In the genomic region with DNA sequence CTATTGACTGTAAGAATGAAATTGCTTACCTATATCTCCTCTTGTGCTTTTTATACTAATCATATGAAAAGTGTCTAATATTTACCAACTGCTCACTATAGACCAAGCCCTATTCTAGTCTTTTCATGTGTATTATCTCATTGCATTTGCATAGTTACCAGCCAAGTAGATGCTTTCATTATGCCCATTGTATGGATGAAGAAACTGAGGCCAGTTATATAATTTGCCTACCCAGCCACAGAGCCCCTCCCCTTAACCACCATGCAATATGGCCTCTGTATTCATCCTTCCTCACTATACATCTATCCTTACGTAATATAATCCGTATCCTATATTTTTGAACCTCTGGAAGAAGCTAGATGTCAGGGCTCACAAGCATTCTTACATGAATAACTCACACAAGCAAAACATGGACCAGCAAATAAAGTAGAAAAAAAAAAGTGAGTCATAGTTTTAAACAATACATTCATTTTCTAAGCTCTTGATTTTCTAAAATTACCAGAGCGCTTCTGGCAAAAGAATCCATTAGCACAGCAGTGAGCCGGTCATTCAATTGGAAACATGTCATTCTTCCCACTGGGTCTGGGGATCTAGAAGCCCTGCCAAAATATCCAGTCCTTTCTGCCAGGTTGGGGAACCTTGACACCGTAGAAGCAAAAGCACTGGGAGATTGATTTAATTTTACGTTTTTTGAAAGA, we compare ENCODE assay signal across 13 cellular contexts.
DNase-seq lines count a peak whose midpoint lies in the region; ATAC-seq, FAIRE-seq and TF ChIP-seq lines count a peak whose summit lies in the region.
"Had no signal": no experiment of that assay in that cellular context is flagged by ENCODE, and none has a peak within 500 bp of the region (broad histone marks: within the 10 kb centered on the region; RNA-seq: fewer than 3 reads in every experiment).

No MANE protein-coding gene starts in this region.

- no TSS peak for BruUV-seq in K562 (replicated peaks; lab: Mats Ljungman, UMichigan)

- H3K27me3 ChIP-seq in right atrium auricular region (no peaks in the 10 kb centered on the region), K562 (ENCODE audit: control insufficient read depth in 2 of 2, insufficient read depth in 2 of 2, low read length in 2 of 2) (peaks cover 12 to 14% of the 10 kb centered on the region in 2 experiments; a peak in 4 of 5 replicates), foreskin keratinocyte (no peaks in the 10 kb centered on the region), ascending aorta (no peaks in the 10 kb centered on the region)

- H3K4me3 ChIP-seq in right atrium auricular region (no peak overlapping the region), K562 (no peak overlapping the region), ascending aorta (no peak overlapping the region)

- H3K4me1 ChIP-seq in right atrium auricular region (peaks cover 0 to 6% of the 10 kb centered on the region in 2 donors), K562 (replicated peaks in 1 of 2; ENCODE audit: control insufficient read depth in 2 of 2, insufficient read depth in 2 of 2, low read length in 2 of 2) (no peaks in the 10 kb centered on the region), foreskin keratinocyte (peaks cover 12% of the 10 kb centered on the region), ascending aorta (no peaks in the 10 kb centered on the region)

- intact Hi-C loops in left ventricle myocardium superior (cut with micrococcal nuclease) (no loop called here), K562 (cut with micrococcal nuclease) (no loop called here), ascending aorta (cut with DNase I) (no loop called here)

- in situ Hi-C loops in K562 (cut with MboI): no loop called here

- no peaks in the 10 kb centered on the region for H3K4me1 Mint-ChIP-seq in stimulated activated effector memory CD8-positive, alpha-beta T cell treated with anti-CD3 and anti-CD28 coated beads, Interleukin-12 subunit alpha, Interleukin-12 subunit beta, amount 100 ng/mL, for 72 hours
- H3K4me1 Mint-ChIP-seq: activated CD4-positive, alpha-beta T cell treated with anti-CD3 and anti-CD28 coated beads for 36 hours; naive thymus-derived CD4-positive, alpha-beta T cell had no signal

- no peak overlapping the region for H3K9ac ChIP-seq in K562 (ENCODE audit: insufficient read depth in 1 of 2, low read depth in 2 of 2, low read length in 2 of 2)

- no peaks in the 10 kb centered on the region for H3K79me2 ChIP-seq in K562 (ENCODE audit: control insufficient read depth, insufficient read depth, low read length)

- no peak for TF ChIP-seq EP300 in K562 (IDR thresholded peaks at IDR 0.05; ENCODE audit: low read length)

- H3K9me3 ChIP-seq in right atrium auricular region: no peaks in the 10 kb centered on the region
- H3K9me3 ChIP-seq in K562 (replicated peaks; ENCODE audit: control insufficient read depth, insufficient read depth, low read depth, low read length): no peaks in the 10 kb centered on the region
- no peaks in the 10 kb centered on the region for H3K9me3 ChIP-seq in ascending aorta

- no peak overlapping the region for H3K27ac Mint-ChIP-seq in stimulated activated effector memory CD8-positive, alpha-beta T cell treated with anti-CD3 and anti-CD28 coated beads, Interleukin-12 subunit alpha, Interleukin-12 subunit beta, amount 100 ng/mL, for 72 hours
- H3K27ac Mint-ChIP-seq: activated CD4-positive, alpha-beta T cell treated with anti-CD3 and anti-CD28 coated beads for 36 hours; naive thymus-derived CD4-positive, alpha-beta T cell had no signal

- no peaks in the 10 kb centered on the region for H3K36me3 Mint-ChIP-seq in stimulated activated effector memory CD8-positive, alpha-beta T cell treated with anti-CD3 and anti-CD28 coated beads, Interleukin-12 subunit alpha, Interleukin-12 subunit beta, amount 100 ng/mL, for 72 hours
- H3K36me3 Mint-ChIP-seq: naive thymus-derived CD4-positive, alpha-beta T cell had no signal

- H3K4me3 Mint-ChIP-seq in stimulated activated effector memory CD8-positive, alpha-beta T cell treated with anti-CD3 and anti-CD28 coated beads, Interleukin-12 subunit alpha, Interleukin-12 subunit beta, amount 100 ng/mL, for 72 hours: no peak overlapping the region
- H3K4me3 Mint-ChIP-seq: activated CD4-positive, alpha-beta T cell treated with anti-CD3 and anti-CD28 coated beads for 36 hours; naive thymus-derived CD4-positive, alpha-beta T cell had no signal

- H3K36me3 ChIP-seq in right atrium auricular region: no peaks in the 10 kb centered on the region
- no peaks in the 10 kb centered on the region for H3K36me3 ChIP-seq in K562 (ENCODE audit: control insufficient read depth, insufficient read depth, low read length)
- H3K36me3 ChIP-seq in ascending aorta: no peaks in the 10 kb centered on the region

- H2AFZ ChIP-seq in K562 (ENCODE audit: low read depth, low read length): no peak overlapping the region

- H3K27ac ChIP-seq in right atrium auricular region: no peak overlapping the region
- H3K27ac ChIP-seq in K562 (ENCODE audit: extremely low read depth, low read depth, low read length): no peak overlapping the region
- no peak overlapping the region for H3K27ac ChIP-seq in foreskin keratinocyte
- H3K27ac ChIP-seq in ascending aorta: no peak overlapping the region

- no peak for FAIRE-seq in K562 (lab: Jason Lieb, UNC)

- no peak for TF ChIP-seq RAD21 in K562 (CRISPR knock-in tag; conservative IDR thresholded peaks at IDR 0.05 in 1 of 2, IDR thresholded peaks at IDR 0.05 in 1 of 2)

- TF ChIP-seq CTCF in right atrium auricular region (IDR thresholded peaks at IDR 0.05) (no peak), K562 (IDR thresholded peaks at IDR 0.05 in 2 of 3, conservative IDR thresholded peaks at IDR 0.05 in 1 of 3; ENCODE audit: insufficient read depth in 2 of 3, low read depth in 1 of 3, low read length in 3 of 3) (no peak), foreskin keratinocyte (conservative IDR thresholded peaks at IDR 0.05) (peak; percentile 45), ascending aorta (IDR thresholded peaks at IDR 0.05) (no peak)

- no peaks in the 10 kb centered on the region for H3K9me3 Mint-ChIP-seq in stimulated activated effector memory CD8-positive, alpha-beta T cell treated with anti-CD3 and anti-CD28 coated beads, Interleukin-12 subunit alpha, Interleukin-12 subunit beta, amount 100 ng/mL, for 72 hours

- DNase-seq in left ventricle myocardium superior (no peak), right atrium auricular region (ENCODE audit: low spot score) (no peak), K562 (ENCODE audit: extremely low read depth in 1 of 4, low spot score in 3 of 4) (no peak), foreskin keratinocyte (peak; percentile 58 to 76), ascending aorta (ENCODE audit: low spot score in 2 of 2) (no peak)
- DNase-seq in stimulated activated effector memory CD8-positive, alpha-beta T cell treated with anti-CD3 and anti-CD28 coated beads, Interleukin-12 subunit alpha, Interleukin-12 subunit beta, amount 100 ng/mL, for 72 hours (ENCODE audit: low spot score in 2 of 2): no peak
- no peak for DNase-seq in stimulated activated CD4-positive, alpha-beta T cell treated with anti-CD3 and anti-CD28 coated beads, Interleukin-15, amount 100 ng/mL, for 24 hours
- no peak for DNase-seq in stimulated activated CD4-positive, alpha-beta T cell treated with anti-CD3 and anti-CD28 coated beads, Interleukin-2, amount 100 ng/mL, for 24 hours
- DNase-seq: activated CD4-positive, alpha-beta T cell treated with anti-CD3 and anti-CD28 coated beads for 36 hours; activated effector memory CD4-positive, alpha-beta T cell treated with anti-CD3 and anti-CD28 coated beads, Interleukin-2, amount 50 U/mL, for 16 hours; naive thymus-derived CD4-positive, alpha-beta T cell; SIG-M5; stimulated activated CD4-positive, alpha-beta T cell treated with anti-CD3 and anti-CD28 coated beads, Interleukin-12 subunit alpha, Interleukin-12 subunit beta, amount 100 ng/mL, for 4 hours had no signal

- H3K9me1 ChIP-seq in K562 (ENCODE audit: control insufficient read depth, insufficient read depth, low read length): no peaks in the 10 kb centered on the region

- POLR2A ChIA-PET in K562 (lab: Yijun Ruan, JAX): interaction anchor here (0.6 to 0.8 kb wide), 3 partner anchors 54 to 690 kb away, joined by 3 to 4 read pairs (median 4); no protein-coding TSS in a partner anchor

- CTCF ChIA-PET in K562 (lab: Yijun Ruan, JAX; ENCODE audit: low intra/inter-chr PET ratio): no interaction called here

- H4K20me1 ChIP-seq in K562 (replicated peaks; ENCODE audit: control insufficient read depth, insufficient read depth, low read length): no peaks in the 10 kb centered on the region; the same call in 1 of the 2 replicates

- no peak overlapping the region for H3K4me2 ChIP-seq in K562 (ENCODE audit: insufficient read depth, low read length)

- 5% methylated on average over 6 of the region's 6 CpGs for WGBS in K562 (ENCODE audit: insufficient coverage, low coverage, missing lambda C conversion rate)

- ATAC-seq in left ventricle myocardium superior (peak; percentile 18), K562 (no peak), foreskin keratinocyte (peak; percentile 22)
- ATAC-seq in stimulated activated effector memory CD8-positive, alpha-beta T cell treated with anti-CD3 and anti-CD28 coated beads, Interleukin-12 subunit alpha, Interleukin-12 subunit beta, amount 100 ng/mL, for 72 hours: no peak
- ATAC-seq: activated CD4-positive, alpha-beta T cell treated with anti-CD3 and anti-CD28 coated beads for 36 hours; naive thymus-derived CD4-positive, alpha-beta T cell had no signal

- TF ChIP-seq POLR2A in K562 (conservative IDR thresholded peaks at IDR 0.05): no peak

TF ChIP-seq in K562, 482 proteins besides CTCF, POLR2A, EP300 and RAD21 (continues in another document):
- TF ChIP-seq RBFOX2 (IDR thresholded peaks at IDR 0.05; ENCODE audit: low read depth, low read length) (no peak), BRD4 (IDR thresholded peaks at IDR 0.05) (no peak)

Comparison
In these comparisons a context has a peak if more than half of its experiments do, and no peak if none do; other contexts are left out.
1. ATAC-seq: peak in left ventricle myocardium superior (single experiment) and foreskin keratinocyte (single experiment); none in K562 (single experiment) and stimulated activated effector memory CD8-positive, alpha-beta T cell treated with anti-CD3 and anti-CD28 coated beads, Interleukin-12 subunit alpha, Interleukin-12 subunit beta, amount 100 ng/mL, for 72 hours (single experiment).
2. DNase-seq: peak in foreskin keratinocyte (2 of 2); none in left ventricle myocardium superior (single experiment), right atrium auricular region (single experiment), K562 (0 of 4), stimulated activated effector memory CD8-positive, alpha-beta T cell treated with anti-CD3 and anti-CD28 coated beads, Interleukin-12 subunit alpha, Interleukin-12 subunit beta, amount 100 ng/mL, for 72 hours (0 of 2), stimulated activated CD4-positive, alpha-beta T cell treated with anti-CD3 and anti-CD28 coated beads, Interleukin-15, amount 100 ng/mL, for 24 hours (single experiment), ascending aorta (0 of 2) and stimulated activated CD4-positive, alpha-beta T cell treated with anti-CD3 and anti-CD28 coated beads, Interleukin-2, amount 100 ng/mL, for 24 hours (0 of 2).